ENCODE assay signal across 1 cellular context in genomic region chr10:34319197-34319846, GRCh38.
A peak's percentile ranks its signal among the peaks of the same experiment; 100 is the strongest.
TF ChIP-seq lines count a peak whose summit lies in the region.

No MANE protein-coding gene starts in this region.

TF ChIP-seq in HEK293, 187 proteins besides CTCF, POLR2A, EP300 and RAD21 (continued from another document and continues in another):
- TF ChIP-seq INSM2 (tag by site-specific recombination; IDR thresholded peaks at IDR 0.05) (0 out of 2 replicates have a peak, but pooled peaks have one; percentile 39), EGR2 (tag by site-specific recombination; IDR thresholded peaks at IDR 0.05; ENCODE audit: low read depth) (no peak), ZNF560 (tag by site-specific recombination; IDR thresholded peaks at IDR 0.05; ENCODE audit: borderline replicate concordance) (no peak), ZNF626 (tag by site-specific recombination; IDR thresholded peaks at IDR 0.05) (no peak), PRDM1 (tag by site-specific recombination; IDR thresholded peaks at IDR 0.05) (no peak), ZNF366 (tag by site-specific recombination; conservative IDR thresholded peaks at IDR 0.05) (peak; percentile 80), ZNF48 (tag by site-specific recombination; IDR thresholded peaks at IDR 0.05) (no peak), ATF2 (tag by site-specific recombination; IDR thresholded peaks at IDR 0.05; ENCODE audit: low read depth) (no peak), ZNF785 (tag by site-specific recombination; IDR thresholded peaks at IDR 0.05) (no peak), ZNF555 (tag by site-specific recombination; conservative IDR thresholded peaks at IDR 0.05) (no peak), ZNF223 (tag by site-specific recombination; IDR thresholded peaks at IDR 0.05) (no peak), ZNF341 (tag by site-specific recombination; IDR thresholded peaks at IDR 0.05; ENCODE audit: low read depth) (no peak), ZBTB8A (tag by site-specific recombination; IDR thresholded peaks at IDR 0.05) (peak; percentile 67), ZNF544 (tag by site-specific recombination; IDR thresholded peaks at IDR 0.05) (no peak), ZNF654 (tag by site-specific recombination; IDR thresholded peaks at IDR 0.05; ENCODE audit: low read depth) (no peak), ZNF302 (tag by site-specific recombination; IDR thresholded peaks at IDR 0.05; ENCODE audit: low read depth) (no peak), GLI4 (tag by site-specific recombination; IDR thresholded peaks at IDR 0.05) (0 out of 2 replicates have a peak, but pooled peaks have one; percentile 61), ZNF677 (tag by site-specific recombination; IDR thresholded peaks at IDR 0.05) (no peak), ZEB2 (tag by site-specific recombination; IDR thresholded peaks at IDR 0.05) (peak; percentile 62; the same call in 1 of the 2 replicates), ZNF843 (tag by site-specific recombination; IDR thresholded peaks at IDR 0.05) (no peak), HOXD13 (CRISPR knock-in tag; IDR thresholded peaks at IDR 0.05; ENCODE audit: borderline replicate concordance) (no peak), ZNF202 (tag by site-specific recombination; IDR thresholded peaks at IDR 0.05; ENCODE audit: borderline replicate concordance) (no peak), ZNF335 (tag by site-specific recombination; conservative IDR thresholded peaks at IDR 0.05) (no peak), ZNF670 (tag by site-specific recombination; IDR thresholded peaks at IDR 0.05; ENCODE audit: low read depth) (no peak), ZNF791 (tag by site-specific recombination; IDR thresholded peaks at IDR 0.05) (no peak), ZSCAN23 (tag by site-specific recombination; IDR thresholded peaks at IDR 0.05) (no peak), ZNF274 (IDR thresholded peaks at IDR 0.05; ENCODE audit: low read length) (no peak), ZNF274 (tag by site-specific recombination; IDR thresholded peaks at IDR 0.05; ENCODE audit: borderline replicate concordance) (no peak), ZNF175 (tag by site-specific recombination; IDR thresholded peaks at IDR 0.05) (no peak), PBX3 (CRISPR knock-in tag; IDR thresholded peaks at IDR 0.05) (no peak), ZBTB48 (tag by site-specific recombination; IDR thresholded peaks at IDR 0.05) (no peak), ZNF747 (tag by site-specific recombination; IDR thresholded peaks at IDR 0.05) (no peak), ZNF692 (tag by site-specific recombination; IDR thresholded peaks at IDR 0.05) (no peak), ZNF596 (tag by site-specific recombination; IDR thresholded peaks at IDR 0.05) (no peak), HOXA7 (CRISPR knock-in tag; IDR thresholded peaks at IDR 0.05; ENCODE audit: borderline replicate concordance) (no peak), ZNF623 (tag by site-specific recombination; IDR thresholded peaks at IDR 0.05) (no peak), SP7 (tag by site-specific recombination; IDR thresholded peaks at IDR 0.05) (peak; percentile 85), ZNF16 (tag by site-specific recombination; IDR thresholded peaks at IDR 0.05; ENCODE audit: low read depth) (no peak), ZNF214 (tag by site-specific recombination; IDR thresholded peaks at IDR 0.05; ENCODE audit: borderline replicate concordance) (no peak), ZNF548 (tag by site-specific recombination; IDR thresholded peaks at IDR 0.05) (no peak), ZNF146 (tag by site-specific recombination; IDR thresholded peaks at IDR 0.05) (no peak), ZNF324 (tag by site-specific recombination; IDR thresholded peaks at IDR 0.05) (no peak), ZNF768 (tag by site-specific recombination; IDR thresholded peaks at IDR 0.05) (no peak), ZBTB20 (tag by site-specific recombination; IDR thresholded peaks at IDR 0.05) (peak; percentile 81), ZNF513 (tag by site-specific recombination; IDR thresholded peaks at IDR 0.05) (peak; percentile 69), ZNF521 (tag by site-specific recombination; IDR thresholded peaks at IDR 0.05) (no peak), ZNF280C (tag by site-specific recombination; IDR thresholded peaks at IDR 0.05) (no peak), SCRT1 (tag by site-specific recombination; IDR thresholded peaks at IDR 0.05; ENCODE audit: borderline replicate concordance) (no peak), ZNF138 (tag by site-specific recombination; IDR thresholded peaks at IDR 0.05; ENCODE audit: borderline replicate concordance) (no peak), ZNF24 (tag by site-specific recombination; IDR thresholded peaks at IDR 0.05) (peak; percentile 66), ZNF558 (tag by site-specific recombination; IDR thresholded peaks at IDR 0.05) (no peak), ZBTB7A (tag by site-specific recombination; IDR thresholded peaks at IDR 0.05; ENCODE audit: low read depth) (no peak), ZNF701 (tag by site-specific recombination; IDR thresholded peaks at IDR 0.05) (no peak)
- TF ChIP-seq, protein P1, sequence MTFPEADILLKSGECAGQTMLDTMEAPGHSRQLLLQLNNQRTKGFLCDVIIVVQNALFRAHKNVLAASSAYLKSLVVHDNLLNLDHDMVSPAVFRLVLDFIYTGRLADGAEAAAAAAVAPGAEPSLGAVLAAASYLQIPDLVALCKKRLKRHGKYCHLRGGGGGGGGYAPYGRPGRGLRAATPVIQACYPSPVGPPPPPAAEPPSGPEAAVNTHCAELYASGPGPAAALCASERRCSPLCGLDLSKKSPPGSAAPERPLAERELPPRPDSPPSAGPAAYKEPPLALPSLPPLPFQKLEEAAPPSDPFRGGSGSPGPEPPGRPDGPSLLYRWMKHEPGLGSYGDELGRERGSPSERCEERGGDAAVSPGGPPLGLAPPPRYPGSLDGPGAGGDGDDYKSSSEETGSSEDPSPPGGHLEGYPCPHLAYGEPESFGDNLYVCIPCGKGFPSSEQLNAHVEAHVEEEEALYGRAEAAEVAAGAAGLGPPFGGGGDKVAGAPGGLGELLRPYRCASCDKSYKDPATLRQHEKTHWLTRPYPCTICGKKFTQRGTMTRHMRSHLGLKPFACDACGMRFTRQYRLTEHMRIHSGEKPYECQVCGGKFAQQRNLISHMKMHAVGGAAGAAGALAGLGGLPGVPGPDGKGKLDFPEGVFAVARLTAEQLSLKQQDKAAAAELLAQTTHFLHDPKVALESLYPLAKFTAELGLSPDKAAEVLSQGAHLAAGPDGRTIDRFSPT (tag by site-specific recombination; IDR thresholded peaks at IDR 0.05): no peak
- TF ChIP-seq, protein P2, sequence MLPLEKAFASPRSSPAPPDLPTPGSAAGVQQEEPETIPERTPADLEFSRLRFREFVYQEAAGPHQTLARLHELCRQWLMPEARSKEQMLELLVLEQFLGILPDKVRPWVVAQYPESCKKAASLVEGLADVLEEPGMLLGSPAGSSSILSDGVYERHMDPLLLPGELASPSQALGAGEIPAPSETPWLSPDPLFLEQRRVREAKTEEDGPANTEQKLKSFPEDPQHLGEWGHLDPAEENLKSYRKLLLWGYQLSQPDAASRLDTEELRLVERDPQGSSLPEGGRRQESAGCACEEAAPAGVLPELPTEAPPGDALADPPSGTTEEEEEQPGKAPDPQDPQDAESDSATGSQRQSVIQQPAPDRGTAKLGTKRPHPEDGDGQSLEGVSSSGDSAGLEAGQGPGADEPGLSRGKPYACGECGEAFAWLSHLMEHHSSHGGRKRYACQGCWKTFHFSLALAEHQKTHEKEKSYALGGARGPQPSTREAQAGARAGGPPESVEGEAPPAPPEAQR (tag by site-specific recombination; IDR thresholded peaks at IDR 0.05): no peak
- TF ChIP-seq, protein P3, sequence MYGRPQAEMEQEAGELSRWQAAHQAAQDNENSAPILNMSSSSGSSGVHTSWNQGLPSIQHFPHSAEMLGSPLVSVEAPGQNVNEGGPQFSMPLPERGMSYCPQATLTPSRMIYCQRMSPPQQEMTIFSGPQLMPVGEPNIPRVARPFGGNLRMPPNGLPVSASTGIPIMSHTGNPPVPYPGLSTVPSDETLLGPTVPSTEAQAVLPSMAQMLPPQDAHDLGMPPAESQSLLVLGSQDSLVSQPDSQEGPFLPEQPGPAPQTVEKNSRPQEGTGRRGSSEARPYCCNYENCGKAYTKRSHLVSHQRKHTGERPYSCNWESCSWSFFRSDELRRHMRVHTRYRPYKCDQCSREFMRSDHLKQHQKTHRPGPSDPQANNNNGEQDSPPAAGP (tag by site-specific recombination; IDR thresholded peaks at IDR 0.05): no peak
- TF ChIP-seq, protein P4, sequence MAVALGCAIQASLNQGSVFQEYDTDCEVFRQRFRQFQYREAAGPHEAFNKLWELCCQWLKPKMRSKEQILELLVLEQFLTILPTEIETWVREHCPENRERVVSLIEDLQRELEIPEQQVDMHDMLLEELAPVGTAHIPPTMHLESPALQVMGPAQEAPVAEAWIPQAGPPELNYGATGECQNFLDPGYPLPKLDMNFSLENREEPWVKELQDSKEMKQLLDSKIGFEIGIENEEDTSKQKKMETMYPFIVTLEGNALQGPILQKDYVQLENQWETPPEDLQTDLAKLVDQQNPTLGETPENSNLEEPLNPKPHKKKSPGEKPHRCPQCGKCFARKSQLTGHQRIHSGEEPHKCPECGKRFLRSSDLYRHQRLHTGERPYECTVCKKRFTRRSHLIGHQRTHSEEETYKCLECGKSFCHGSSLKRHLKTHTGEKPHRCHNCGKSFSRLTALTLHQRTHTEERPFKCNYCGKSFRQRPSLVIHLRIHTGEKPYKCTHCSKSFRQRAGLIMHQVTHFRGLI (tag by site-specific recombination; IDR thresholded peaks at IDR 0.05): no peak
